ENCODE assay signal across 18 cellular contexts in the genomic region with DNA sequence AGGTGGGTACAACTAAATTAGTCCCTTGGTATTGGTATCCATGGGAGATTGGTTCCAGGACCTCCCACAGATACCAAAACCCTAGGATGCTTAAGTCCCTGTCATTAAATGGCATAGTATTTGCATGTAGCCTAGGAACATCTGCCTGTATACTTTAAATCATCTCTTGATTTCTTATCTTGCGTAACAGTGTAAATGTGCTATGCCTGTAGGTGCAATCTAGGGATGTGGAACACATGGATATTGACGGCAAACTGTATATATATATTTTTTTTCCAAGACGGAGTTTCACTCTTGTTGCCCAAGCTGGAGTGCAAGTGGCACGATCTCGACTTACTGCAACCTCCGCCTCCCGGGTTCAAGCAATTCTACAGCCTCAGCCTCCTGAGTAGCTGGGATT. TPM values are rescaled to one million over a fixed set of nuclear protein-coding genes. Genes with fewer than 3 reads are reported as not detected.
DNase-seq lines count a peak whose midpoint lies in the region; ATAC-seq and TF ChIP-seq lines count a peak whose summit lies in the region.
"Had no signal": no experiment of that assay in that cellular context is flagged by ENCODE, and none has a peak within 500 bp of the region (broad histone marks: within the 10 kb centered on the region; RNA-seq: fewer than 3 reads in every experiment).

No MANE protein-coding gene starts in this region.

- H3K4me3 ChIP-seq in DND-41 (ENCODE audit: low read depth in 1 of 2, low read length in 2 of 2), result peak overlapping the region; percentile 71 to 81; a peak in 3 of 4 replicates
- peak overlapping the region; percentile 92 for H3K4me3 ChIP-seq in HUES64 (ENCODE audit: low read length)
- H3K4me3 ChIP-seq in mesodermal cell (ENCODE audit: extremely low read depth, insufficient read depth, low read length, poor library complexity, severe bottlenecking), result peak overlapping the region; percentile 98

- peak overlapping the region; percentile 67 for H3K4me2 ChIP-seq in DND-41 (ENCODE audit: insufficient read depth, low read length)

- H3K36me3 ChIP-seq in DND-41 (ENCODE audit: insufficient read depth, low read length) (peaks cover 66% of the 10 kb centered on the region), HUES64 (ENCODE audit: insufficient read depth, low read length) (peaks cover 57% of the 10 kb centered on the region), mesodermal cell (ENCODE audit: control insufficient read depth, insufficient read depth, low read length) (peaks cover 57% of the 10 kb centered on the region)

- peaks cover 27% of the 10 kb centered on the region for H3K36me3 Mint-ChIP-seq in activated B cell treated with CpG ODN at 0.5 μM for 24 hours (ENCODE audit: low read depth)

- peak overlapping the region; percentile 46 for H3K27ac Mint-ChIP-seq in activated B cell treated with CpG ODN at 0.5 μM for 24 hours
- H3K27ac Mint-ChIP-seq: activated naive CD8-positive, alpha-beta T cell treated with anti-CD3 and anti-CD28 coated beads, Interleukin-2, amount 10 ng/mL, durations not matched to agents 7 days and 5 days; CD4-positive, alpha-beta memory T cell; natural killer cell treated with Interleukin-12 subunit alpha and Interleukin-12 subunit beta and Interleukin-15 and Interleukin-18, amount 100 ng/mL, for 72 hours had no signal

- CTCF ChIA-PET in activated B cell treated with CpG ODN at 0.5 μM for 24 hours (lab: Charles Lee), result no interaction called here

- peak overlapping the region; percentile 97; the same call in 1 of the 2 replicates for H3K27ac ChIP-seq in DND-41 (ENCODE audit: low read length)
- H3K27ac ChIP-seq in HUES64 (ENCODE audit: low read depth, low read length), result no peak overlapping the region
- no peak overlapping the region for H3K27ac ChIP-seq in mesodermal cell (ENCODE audit: low read depth, low read length, severe bottlenecking)
- H3K27ac ChIP-seq: epithelial cell of prostate had no signal

- H3K9me3 Mint-ChIP-seq in activated B cell treated with CpG ODN at 0.5 μM for 24 hours, result no peaks in the 10 kb centered on the region
- H3K9me3 Mint-ChIP-seq: activated naive CD8-positive, alpha-beta T cell treated with anti-CD3 and anti-CD28 coated beads, Interleukin-2, amount 10 ng/mL, durations not matched to agents 7 days and 5 days; CD4-positive, alpha-beta memory T cell; central memory CD8-positive, alpha-beta T cell; natural killer cell treated with Interleukin-12 subunit alpha and Interleukin-12 subunit beta and Interleukin-15 and Interleukin-18, amount 100 ng/mL, for 72 hours had no signal

- H3K4me1 ChIP-seq in DND-41 (ENCODE audit: insufficient read depth, low read length) (peaks cover 44% of the 10 kb centered on the region), HUES64 (ENCODE audit: insufficient read depth, low read length) (peaks cover 19% of the 10 kb centered on the region), mesodermal cell (ENCODE audit: control insufficient read depth, insufficient read depth, low read length, poor library complexity, severe bottlenecking) (peaks cover 5% of the 10 kb centered on the region)

- no peaks in the 10 kb centered on the region for H3K27me3 ChIP-seq in DND-41 (ENCODE audit: insufficient read depth, low read length, poor library complexity)
- H3K27me3 ChIP-seq in HUES64 (ENCODE audit: insufficient read depth, low read length), result no peaks in the 10 kb centered on the region
- H3K27me3 ChIP-seq: heart left ventricle had no signal

- intact Hi-C loops in activated B cell treated with CpG ODN at 0.5 μM for 24 hours (cut with micrococcal nuclease), result loop anchor here (10.0 kb wide), 1 partner anchor 706 kb away; a partner anchor contains a TSS

- no peak overlapping the region for H2AFZ ChIP-seq in DND-41 (ENCODE audit: low read depth, low read length)

- peaks cover 17% of the 10 kb centered on the region for H4K20me1 ChIP-seq in DND-41 (ENCODE audit: insufficient read depth, low read length)

- WGBS in HUES64, result 93% methylated on average over 7 of the region's 7 CpGs
- 95 to 97% methylated on average over 5 to 7 of the region's 7 CpGs for WGBS in mesodermal cell (ENCODE audit: insufficient coverage in 2 of 2), 2 experiments

- POLR2A ChIA-PET in activated B cell treated with CpG ODN at 0.5 μM for 24 hours (lab: Charles Lee), result interaction anchor here (1.0 to 2.6 kb wide), 4 partner anchors 13 to 30 kb away, joined by 3 to 13 read pairs (median 4); a partner anchor contains a TSS

- H3K4me3 Mint-ChIP-seq in activated B cell treated with CpG ODN at 0.5 μM for 24 hours, result peak overlapping the region; percentile 19
- H3K4me3 Mint-ChIP-seq: activated naive CD8-positive, alpha-beta T cell treated with anti-CD3 and anti-CD28 coated beads, Interleukin-2, amount 10 ng/mL, durations not matched to agents 7 days and 5 days; CD4-positive, alpha-beta memory T cell; central memory CD8-positive, alpha-beta T cell; natural killer cell treated with Interleukin-12 subunit alpha and Interleukin-12 subunit beta and Interleukin-15 and Interleukin-18, amount 100 ng/mL, for 72 hours had no signal

- no peak for DNase-seq in DND-41
- DNase-seq in activated B cell treated with CpG ODN at 0.5 μM for 24 hours, result no peak
- DNase-seq in NCI-H510A (lab: John Stamatoyannopoulos, UW), result no peak
- DNase-seq in NCI-H2029 (lab: John Stamatoyannopoulos, UW), result no peak
- DNase-seq: activated CD8-positive, alpha-beta memory T cell treated with anti-CD3 and anti-CD28 coated beads, Interleukin-2, amount 50 U/mL, for 4 hours; activated naive CD8-positive, alpha-beta T cell treated with anti-CD3 and anti-CD28 coated beads, Interleukin-2, amount 10 ng/mL, durations not matched to agents 7 days and 5 days; CD4-positive, alpha-beta memory T cell; heart left ventricle; left ventricle myocardium inferior; right cardiac atrium; stimulated activated CD4-positive, alpha-beta T cell treated with anti-CD3 and anti-CD28 coated beads, Interleukin-4, amount 100 ng/mL, for 1 hour had no signal

- H3K9me3 ChIP-seq in DND-41 (ENCODE audit: insufficient read depth, low read length, severe bottlenecking) (no peaks in the 10 kb centered on the region), HUES64 (ENCODE audit: insufficient read depth, low read depth, low read length) (no peaks in the 10 kb centered on the region), mesodermal cell (ENCODE audit: control insufficient read depth, low read length) (no peaks in the 10 kb centered on the region)
- H3K9me3 ChIP-seq: heart left ventricle, left ventricle myocardium inferior had no signal

- H3K9ac ChIP-seq in DND-41 (ENCODE audit: low read depth, low read length) (peak overlapping the region; percentile 76), HUES64 (ENCODE audit: low read depth, low read length) (peak overlapping the region; percentile 97; the same call in 1 of the 2 replicates)

- TF ChIP-seq CTCF in DND-41 (IDR thresholded peaks at IDR 0.05; ENCODE audit: borderline replicate concordance, extremely low read depth, low read length, poor library complexity, severe bottlenecking), result no peak
- no peak for TF ChIP-seq CTCF in activated B cell treated with CpG ODN at 0.5 μM for 24 hours (IDR thresholded peaks at IDR 0.05)

- no peak for ATAC-seq in DND-41 (ENCODE audit: insufficient read depth, low read depth)
- ATAC-seq in activated B cell treated with CpG ODN at 0.5 μM for 24 hours (ENCODE audit: low read depth), result no peak
- no peak for ATAC-seq in HG02852 (IDR thresholded peaks at IDR 0.05; ENCODE audit: unreplicated experiment)
- no peak for ATAC-seq in GM21723 (IDR thresholded peaks at IDR 0.05; ENCODE audit: unreplicated experiment)
- ATAC-seq: heart left ventricle; natural killer cell treated with Interleukin-12 subunit alpha and Interleukin-12 subunit beta and Interleukin-15 and Interleukin-18, amount 100 ng/mL, for 72 hours; right cardiac atrium had no signal

- peaks cover 94% of the 10 kb centered on the region for H3K79me2 ChIP-seq in DND-41 (ENCODE audit: insufficient read depth, low read length)

- H3K27me3 Mint-ChIP-seq in activated B cell treated with CpG ODN at 0.5 μM for 24 hours, result no peaks in the 10 kb centered on the region
- H3K27me3 Mint-ChIP-seq: activated naive CD8-positive, alpha-beta T cell treated with anti-CD3 and anti-CD28 coated beads, Interleukin-2, amount 10 ng/mL, durations not matched to agents 7 days and 5 days; CD4-positive, alpha-beta memory T cell; central memory CD8-positive, alpha-beta T cell; natural killer cell treated with Interleukin-12 subunit alpha and Interleukin-12 subunit beta and Interleukin-15 and Interleukin-18, amount 100 ng/mL, for 72 hours had no signal

- peaks cover 28% of the 10 kb centered on the region for H3K4me1 Mint-ChIP-seq in activated B cell treated with CpG ODN at 0.5 μM for 24 hours

RNA-seq across cellular contexts. Expression of a gene that starts 1.5 kb away (rescaled TPM):
- 43.6 TPM for polyA plus RNA-seq in HUES64 (2013, experiment 1 of 2)
- polyA plus RNA-seq in HUES64 (2013, experiment 2 of 2), result 52.0 TPM
- 45.5 and 64.0 TPM in 2 replicates for total RNA-seq in activated B cell treated with CpG ODN at 0.5 μM for 24 hours
- polyA plus RNA-seq in mesodermal cell (2013, experiment 1 of 2), result 48.2 TPM
- polyA plus RNA-seq in mesodermal cell (2013, experiment 2 of 2), result 47.8 TPM

RNA-seq across cellular contexts. Expression of a gene that starts 1.8 kb away (rescaled TPM):
- 61.4 TPM for polyA plus RNA-seq in HUES64 (2013, experiment 1 of 2)
- 64.2 TPM for polyA plus RNA-seq in HUES64 (2013, experiment 2 of 2)
- total RNA-seq in activated B cell treated with CpG ODN at 0.5 μM for 24 hours, result 106 and 126 TPM in 2 replicates
- 94.4 TPM for polyA plus RNA-seq in mesodermal cell (2013, experiment 1 of 2)
- polyA plus RNA-seq in mesodermal cell (2013, experiment 2 of 2), result 125 TPM

RNA-seq across cellular contexts. Expression of a gene that starts 27.9 kb away (rescaled TPM):
- polyA plus RNA-seq in HUES64 (2013, experiment 1 of 2), result 18.6 TPM
- polyA plus RNA-seq in HUES64 (2013, experiment 2 of 2), result 17.9 TPM
- 39.8 and 48.0 TPM in 2 replicates for total RNA-seq in activated B cell treated with CpG ODN at 0.5 μM for 24 hours
- polyA plus RNA-seq in mesodermal cell (2013, experiment 1 of 2), result 20.7 TPM
- polyA plus RNA-seq in mesodermal cell (2013, experiment 2 of 2), result 21.8 TPM
